8 cellular contexts compared by ENCODE assay signal in the genomic region with DNA sequence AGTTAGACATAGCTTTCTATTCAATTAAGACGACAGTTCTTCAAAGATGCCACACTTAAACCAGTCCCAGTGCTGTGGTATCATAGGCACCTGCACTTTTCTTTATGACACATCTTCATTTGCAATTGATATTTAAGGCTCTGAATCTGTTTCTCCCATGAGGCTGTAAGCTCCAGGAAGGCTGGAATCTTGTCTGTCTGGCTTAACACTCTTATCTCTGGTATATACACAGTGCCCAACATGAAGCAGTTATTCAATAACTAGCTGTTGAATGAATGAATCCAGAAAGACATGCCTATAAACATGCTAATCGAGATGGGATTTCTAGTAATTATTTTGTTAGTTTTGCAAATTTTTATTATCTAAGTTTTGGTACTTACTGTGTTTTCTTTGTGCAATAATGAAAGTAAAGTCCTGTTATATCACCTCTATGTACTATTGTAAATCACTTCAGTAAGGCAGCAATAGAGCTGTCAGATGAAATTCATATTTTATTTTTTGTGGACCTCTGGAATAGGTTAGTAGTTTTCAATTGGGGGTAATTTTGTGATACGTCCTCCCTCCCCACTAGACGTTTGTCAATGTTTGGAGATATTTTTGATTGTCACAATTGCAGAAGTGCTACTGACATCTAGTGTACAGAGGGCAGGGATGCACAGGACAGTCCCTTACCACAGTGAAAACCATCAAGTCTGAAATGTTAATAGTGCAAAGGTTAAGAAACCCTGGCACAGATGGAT. TPM values are rescaled to one million over a fixed set of nuclear protein-coding genes. Genes with fewer than 3 reads are reported as not detected.
DNase-seq lines count a peak whose midpoint lies in the region; ATAC-seq, FAIRE-seq and TF ChIP-seq lines count a peak whose summit lies in the region.

No MANE protein-coding gene starts in this region.

- WGBS in mammary epithelial cell (ENCODE audit: low coverage, missing lambda C conversion rate), result 23% methylated on average over 4 of the region's 4 CpGs
- 9 to 11% methylated on average over 4 of the region's 4 CpGs for WGBS in pancreas, 2 donors

- no peak for FAIRE-seq in pancreas (lab: Jason Lieb, UNC)

- H3K9me3 ChIP-seq in Karpas-422 (ENCODE audit: low read length) (no peaks in the 10 kb centered on the region), mammary epithelial cell (replicated peaks; ENCODE audit: insufficient read depth, low read length) (no peaks in the 10 kb centered on the region), pancreas (no peaks in the 10 kb centered on the region)

- no peak overlapping the region for H3K27ac ChIP-seq in Karpas-422 (ENCODE audit: low read length)
- H3K27ac ChIP-seq in mammary epithelial cell (ENCODE audit: insufficient read depth, low read depth, low read length), result peak overlapping the region; percentile 25
- peak overlapping the region in 2 of 4 donors; percentile 13 to 34 for H3K27ac ChIP-seq in pancreas

- CTCF ChIA-PET in mammary epithelial cell (lab: Charles Lee; ENCODE audit: low non-redundant PET) (interaction anchor here (0.5 to 1.9 kb wide), 2 partner anchors 115 to 173 kb away, joined by 3 to 21 read pairs; no protein-coding TSS in a partner anchor), HEK293T (lab: Yijun Ruan, JAX) (interaction anchor here (0.6 to 0.9 kb wide), 2 partner anchors 25 to 115 kb away, joined by 4 read pairs; no protein-coding TSS in a partner anchor)

- peak; percentile 72 to 82 for TF ChIP-seq CTCF in mammary epithelial cell (conservative IDR thresholded peaks at IDR 0.05 in 1 of 2, IDR thresholded peaks at IDR 0.05 in 1 of 2; ENCODE audit: extremely low read depth in 1 of 2, insufficient read depth in 1 of 2, low read depth in 1 of 2, low read length in 2 of 2)
- no peak for TF ChIP-seq CTCF in pancreas (IDR thresholded peaks at IDR 0.05)

- dilution Hi-C loops in mammary epithelial cell (cut with HindIII; ENCODE audit: low sequenced_read_pairs), result no loop called here

- no peaks in the 10 kb centered on the region for H3K36me3 ChIP-seq in Karpas-422 (ENCODE audit: insufficient read depth, low read length)
- H3K36me3 ChIP-seq in mammary epithelial cell (ENCODE audit: insufficient read depth, low read length), result no peaks in the 10 kb centered on the region
- H3K36me3 ChIP-seq in pancreas, result no peaks in the 10 kb centered on the region

- no TSS peak for BruUV-seq in mammary epithelial cell (replicated peaks; lab: Mats Ljungman, UMichigan)

- no peak overlapping the region for H3K9ac ChIP-seq in Karpas-422 (ENCODE audit: low read length)
- H3K9ac ChIP-seq in mammary epithelial cell (ENCODE audit: insufficient read depth, low read length), result no peak overlapping the region

- no peaks in the 10 kb centered on the region for H3K79me2 ChIP-seq in Karpas-422 (ENCODE audit: low read length)
- H3K79me2 ChIP-seq in mammary epithelial cell (ENCODE audit: insufficient read depth, low read length), result no peaks in the 10 kb centered on the region

- H3K9me2 ChIP-seq in Karpas-422 (replicated peaks; ENCODE audit: insufficient read depth, low read length), result no peaks in the 10 kb centered on the region

- H3K4me2 ChIP-seq in Karpas-422 (ENCODE audit: low read depth, low read length, poor library complexity, severe bottlenecking) (no peak overlapping the region), mammary epithelial cell (ENCODE audit: insufficient read depth, low read depth, low read length) (peak overlapping the region; percentile 68)

- H2AFZ ChIP-seq in Karpas-422 (ENCODE audit: low read length) (no peak overlapping the region), mammary epithelial cell (ENCODE audit: low read depth, low read length) (peak overlapping the region; percentile 19)

- in situ Hi-C loops in mammary epithelial cell (cut with MboI; ENCODE audit: low sequenced_read_pairs in 2 of 2), result loop anchor here in 1 of 2 donors (5.0 kb wide), 1 partner anchor 121 kb away; no protein-coding TSS in a partner anchor

- POLR2A ChIA-PET in HEK293T (lab: Yijun Ruan, JAX), result no interaction called here

- intact Hi-C loops in mammary epithelial cell (cut with micrococcal nuclease) (loop anchor here (1.0 to 10.0 kb wide), 3 partner anchors 115 to 843 kb away; a partner anchor contains a TSS), pancreas (cut with DNase I) (no loop called here)

- H3K4me1 ChIP-seq in Karpas-422 (ENCODE audit: low read length) (no peaks in the 10 kb centered on the region), mammary epithelial cell (ENCODE audit: insufficient read depth, low read length) (peaks cover 6% of the 10 kb centered on the region), pancreas (peaks cover 11 to 16% (median 15%) of the 10 kb centered on the region in 3 donors)

- H3K4me3 ChIP-seq in Karpas-422 (ENCODE audit: low read length) (no peak overlapping the region), mammary epithelial cell (replicated peaks in 1 of 3; ENCODE audit: insufficient read depth in 1 of 3, low read depth in 2 of 3, low read length in 3 of 3) (peak overlapping the region in 2 of 3 experiments; percentile 6 to 18), pancreas (peak overlapping the region in 1 of 4 donors; percentile 13)

- DNase-seq in DMS114 treated with DMSO at 0.1 percent for 48 hours (lab: John Stamatoyannopoulos, UW; ENCODE audit: unreplicated experiment) (peak; percentile 2), Karpas-422 (peak; percentile 47), mammary epithelial cell (peak; percentile 36), pancreas (no peak), superior temporal gyrus (ENCODE audit: extremely low spot score) (no peak), COLO668 (lab: John Stamatoyannopoulos, UW; ENCODE audit: unreplicated experiment) (no peak), HEK293T (ENCODE audit: extremely low spot score) (no peak)

- H3K27me3 ChIP-seq in Karpas-422 (ENCODE audit: low read length) (no peaks in the 10 kb centered on the region), mammary epithelial cell (ENCODE audit: insufficient read depth, low read length) (no peaks in the 10 kb centered on the region), pancreas (no peaks in the 10 kb centered on the region)

- peak; percentile 70 for ATAC-seq in GM21447 (IDR thresholded peaks at IDR 0.05; ENCODE audit: unreplicated experiment)
- ATAC-seq in pancreas, result peak; percentile 73 to 92 (median 87)

- H4K20me1 ChIP-seq in Karpas-422 (ENCODE audit: insufficient read depth, low read depth, low read length) (no peaks in the 10 kb centered on the region), mammary epithelial cell (ENCODE audit: insufficient read depth, low read length) (no peaks in the 10 kb centered on the region)

TF ChIP-seq in HEK293T, 16 proteins besides CTCF, POLR2A, EP300 and RAD21:
- TF ChIP-seq FOXK2 (IDR thresholded peaks at IDR 0.05) (no peak), ZNF384 (IDR thresholded peaks at IDR 0.05) (no peak), ELF4 (IDR thresholded peaks at IDR 0.05) (no peak), SP1 (IDR thresholded peaks at IDR 0.05) (no peak), SUZ12 (IDR thresholded peaks at IDR 0.05) (no peak), FOXA1 (IDR thresholded peaks at IDR 0.05) (no peak), LEF1 (IDR thresholded peaks at IDR 0.05; ENCODE audit: borderline replicate concordance) (no peak), CTBP1 (IDR thresholded peaks at IDR 0.05; ENCODE audit: borderline replicate concordance) (no peak), FOXM1 (IDR thresholded peaks at IDR 0.05; ENCODE audit: borderline replicate concordance) (no peak), HDGF (IDR thresholded peaks at IDR 0.05; ENCODE audit: borderline replicate concordance) (no peak), TARDBP (IDR thresholded peaks at IDR 0.05) (no peak), L3MBTL2 (conservative IDR thresholded peaks at IDR 0.05) (no peak), ARNT (IDR thresholded peaks at IDR 0.05) (no peak), NFRKB (IDR thresholded peaks at IDR 0.05) (no peak), BHLHE40 (IDR thresholded peaks at IDR 0.05; ENCODE audit: borderline replicate concordance) (no peak)
- TF ChIP-seq, protein P1, sequence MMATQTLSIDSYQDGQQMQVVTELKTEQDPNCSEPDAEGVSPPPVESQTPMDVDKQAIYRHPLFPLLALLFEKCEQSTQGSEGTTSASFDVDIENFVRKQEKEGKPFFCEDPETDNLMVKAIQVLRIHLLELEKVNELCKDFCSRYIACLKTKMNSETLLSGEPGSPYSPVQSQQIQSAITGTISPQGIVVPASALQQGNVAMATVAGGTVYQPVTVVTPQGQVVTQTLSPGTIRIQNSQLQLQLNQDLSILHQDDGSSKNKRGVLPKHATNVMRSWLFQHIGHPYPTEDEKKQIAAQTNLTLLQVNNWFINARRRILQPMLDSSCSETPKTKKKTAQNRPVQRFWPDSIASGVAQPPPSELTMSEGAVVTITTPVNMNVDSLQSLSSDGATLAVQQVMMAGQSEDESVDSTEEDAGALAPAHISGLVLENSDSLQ (IDR thresholded peaks at IDR 0.05), result no peak
TF ChIP-seq in HEK293T: peak in this region for 0.

RNA-seq across cellular contexts. Expression of a gene that starts 51.3 kb away (rescaled TPM):
- not detected in 2 replicates for total RNA-seq in Karpas-422 (2014; rRNA removed; shearing (Covaris generic); ENCODE audit: low replicate concordance)
- total RNA-seq in mammary epithelial cell (under 1 TPM; 0.47 to 0.67 TPM), pancreas (10 to 100 TPM in 3 of 6 donors, 1 to 10 TPM in 3; 4.2 to 15.0 (median 11.0) TPM)
- polyA plus RNA-seq in mammary epithelial cell (0.01 TPM), pancreas (1 to 10 TPM; 3.2 to 4.2 TPM)
- polyA minus RNA-seq in mammary epithelial cell, result not detected

Comparison
In these comparisons a context has a peak if more than half of its experiments do, and no peak if none do; other contexts are left out.
1. DNase-seq: peak in DMS114 treated with DMSO at 0.1 percent for 48 hours (single experiment), Karpas-422 (single experiment) and mammary epithelial cell (single experiment); none in pancreas (0 of 6), superior temporal gyrus (single experiment), COLO668 (single experiment) and HEK293T (single experiment).
2. CTCF ChIP-seq: peak in mammary epithelial cell (2 of 2); none in pancreas (0 of 4).